In genomic region chrX:153384973-153385372, GRCh38 we compare ENCODE assay signal across 4 cellular contexts. TPM values are rescaled to one million over a fixed set of nuclear protein-coding genes. Genes with fewer than 3 reads are reported as not detected.
"Had no signal": no experiment of that assay in that cellular context is flagged by ENCODE, and none has a peak within 500 bp of the region (broad histone marks: within the 10 kb centered on the region; RNA-seq: fewer than 3 reads in every experiment).

No MANE protein-coding gene starts in this region.

RNA-seq across cellular contexts. Expression of gene PNMA6E, which starts 16.2 kb away (rescaled TPM):
- total RNA-seq: LHCN-M2, M059J, MCF 10A, NCI-H460 had no signal

RNA-seq across cellular contexts. Expression of gene ZFP92, which starts 26.3 kb away (rescaled TPM):
- total RNA-seq: LHCN-M2, M059J, MCF 10A had no signal
